15 cellular contexts compared by ENCODE assay signal in the genomic region with DNA sequence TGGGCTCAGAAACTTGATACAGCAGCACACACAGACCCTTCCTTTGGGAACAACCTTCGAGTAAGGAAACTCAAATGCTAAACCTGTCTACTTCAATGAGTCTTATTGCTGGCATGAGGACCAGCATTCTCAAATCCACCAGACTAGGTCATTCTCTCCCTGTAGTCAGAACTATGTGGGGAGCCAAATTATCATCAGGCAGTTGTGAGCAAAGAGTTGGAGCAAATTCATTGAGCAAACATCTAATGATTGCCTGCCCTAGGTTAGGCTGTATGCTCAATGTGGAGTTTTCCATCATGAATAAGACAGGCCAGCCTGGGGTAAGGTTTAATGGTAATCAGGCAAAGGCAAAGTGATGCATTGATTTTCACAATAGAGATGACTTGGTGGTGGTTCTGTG. TPM values are rescaled to one million over a fixed set of nuclear protein-coding genes. Genes with fewer than 3 reads are reported as not detected.
"Had no signal": no experiment of that assay in that cellular context is flagged by ENCODE, and none has a peak within 500 bp of the region (broad histone marks: within the 10 kb centered on the region; RNA-seq: fewer than 3 reads in every experiment).

No MANE protein-coding gene starts in this region.

- H3K27ac ChIP-seq: cardiac muscle cell, epithelial cell of prostate, spleen had no signal

- H3K9me3 ChIP-seq: adrenal gland had no signal

- DNase-seq: activated CD4-positive, alpha-beta T cell treated with anti-CD3 and anti-CD28 coated beads for 1 hour; activated gamma-delta T cell treated with Interleukin-2 at 50 U/mL for 16 hours; activated T-cell treated with anti-CD3 and anti-CD28 coated beads, Interleukin-2, amount 50 U/mL, for 1 hour; adrenal gland; foreskin fibroblast; kidney; naive thymus-derived CD8-positive, alpha-beta T cell; retina; spleen; stimulated activated CD4-positive, alpha-beta T cell treated with anti-CD3 and anti-CD28 coated beads, Interleukin-4, amount 100 ng/mL, for 24 hours; stimulated activated naive CD4-positive, alpha-beta T cell treated with Interleukin-2 at 50 U/mL for 16 hours had no signal

- ATAC-seq: activated naive CD4-positive, alpha-beta T cell treated with anti-CD3 and anti-CD28 coated beads, Interleukin-2, amount 50 U/mL, for 72 hours; naive thymus-derived CD8-positive, alpha-beta T cell had no signal

- H3K4me3 ChIP-seq: adrenal gland, cardiac muscle cell, lung, spleen had no signal

- H3K27me3 ChIP-seq: adrenal gland had no signal

- H3K36me3 ChIP-seq: adrenal gland, cardiac muscle cell, spleen had no signal

RNA-seq across cellular contexts. Expression of gene SFRP4, which starts 7.4 kb away (rescaled TPM):
- total RNA-seq: activated naive CD4-positive, alpha-beta T cell treated with anti-CD3 and anti-CD28 coated beads, Interleukin-2, amount 50 U/mL, for 72 hours; naive thymus-derived CD8-positive, alpha-beta T cell had no signal
